ENCODE assay signal across 18 cellular contexts in genomic region chr4:6898763-6899162, GRCh38. TPM values are rescaled to one million over a fixed set of nuclear protein-coding genes. Genes with fewer than 3 reads are reported as not detected.
DNase-seq lines count a peak whose midpoint lies in the region; ATAC-seq and TF ChIP-seq lines count a peak whose summit lies in the region.
"Had no signal": no experiment of that assay in that cellular context is flagged by ENCODE, and none has a peak within 500 bp of the region (broad histone marks: within the 10 kb centered on the region; RNA-seq: fewer than 3 reads in every experiment).

No MANE protein-coding gene starts in this region.

- H3K9me3 ChIP-seq in sigmoid colon, result no peaks in the 10 kb centered on the region
- H3K9me3 ChIP-seq: A549, adrenal gland, heart left ventricle, MG63 had no signal

- H3K36me3 Mint-ChIP-seq in activated naive CD8-positive, alpha-beta T cell, result no peaks in the 10 kb centered on the region
- H3K36me3 Mint-ChIP-seq: type B pancreatic cell had no signal

- peak; percentile 39 for DNase-seq in activated CD8-positive, alpha-beta memory T cell treated with anti-CD3 and anti-CD28 coated beads, Interleukin-2, amount 50 U/mL, for 48 hours
- no peak for DNase-seq in activated CD8-positive, alpha-beta memory T cell treated with anti-CD3 and anti-CD28 coated beads for 24 hours
- DNase-seq in sigmoid colon (peak; percentile 4), NCI-H2107 (lab: John Stamatoyannopoulos, UW) (no peak), DMS53 treated with DMSO at 0.1 percent for 48 hours (lab: John Stamatoyannopoulos, UW; ENCODE audit: unreplicated experiment) (no peak)
- no peak for DNase-seq in stimulated activated naive CD4-positive, alpha-beta T cell (lab: John Stamatoyannopoulos, UW)
- DNase-seq: heart left ventricle, islet precursor cell, mammary epithelial cell, MG63, NCI-H187 had no signal

- peak; percentile 50 for ATAC-seq in HG02852 (IDR thresholded peaks at IDR 0.05; ENCODE audit: unreplicated experiment)
- ATAC-seq: A549, heart left ventricle had no signal

- no peak overlapping the region for H3K27ac ChIP-seq in sigmoid colon
- H3K27ac ChIP-seq: adrenal gland, RWPE1 had no signal

- no peak overlapping the region for H3K4me3 ChIP-seq in sigmoid colon
- H3K4me3 ChIP-seq: A549, adrenal gland, heart left ventricle, MG63 had no signal

- no peaks in the 10 kb centered on the region for H3K27me3 Mint-ChIP-seq in activated naive CD8-positive, alpha-beta T cell
- H3K27me3 Mint-ChIP-seq: type B pancreatic cell had no signal

- intact Hi-C loops in sigmoid colon (cut with DNase I), result no loop called here

- WGBS in sigmoid colon, 2 donors, result 63 to 71% methylated on average over 3 of the region's 3 CpGs

- no peak for TF ChIP-seq CTCF in sigmoid colon (IDR thresholded peaks at IDR 0.05)

- no peak for TF ChIP-seq POLR2A in sigmoid colon (IDR thresholded peaks at IDR 0.05)

- peak overlapping the region; percentile 22 for H3K4me3 Mint-ChIP-seq in activated naive CD8-positive, alpha-beta T cell
- H3K4me3 Mint-ChIP-seq: nephron, type B pancreatic cell had no signal

- no peaks in the 10 kb centered on the region for H3K9me3 Mint-ChIP-seq in activated naive CD8-positive, alpha-beta T cell (ENCODE audit: low read depth)
- H3K9me3 Mint-ChIP-seq: nephron, type B pancreatic cell had no signal

- peaks cover 30% of the 10 kb centered on the region for H3K4me1 Mint-ChIP-seq in activated naive CD8-positive, alpha-beta T cell (ENCODE audit: low read depth)

- H3K27me3 ChIP-seq in sigmoid colon, result no peaks in the 10 kb centered on the region
- H3K27me3 ChIP-seq: adrenal gland, heart left ventricle, MG63 had no signal

- H3K36me3 ChIP-seq in sigmoid colon, result no peaks in the 10 kb centered on the region
- H3K36me3 ChIP-seq: adrenal gland, heart left ventricle, MG63 had no signal

- TF ChIP-seq EP300 in sigmoid colon (IDR thresholded peaks at IDR 0.05), result no peak

- H3K27ac Mint-ChIP-seq in activated naive CD8-positive, alpha-beta T cell, result peak overlapping the region; percentile 82
- H3K27ac Mint-ChIP-seq: nephron, type B pancreatic cell had no signal

- H3K4me1 ChIP-seq in sigmoid colon, result no peaks in the 10 kb centered on the region
- H3K4me1 ChIP-seq: adrenal gland had no signal

RNA-seq across cellular contexts. Expression of gene TBC1D14, which starts 10.9 kb away (rescaled TPM):
- 10 to 100 TPM; 26.3 to 46.4 (median 32.6) TPM for total RNA-seq in sigmoid colon
- 10 to 100 TPM; 19.2 to 38.5 (median 22.2) TPM for polyA plus RNA-seq in sigmoid colon

Comparison
In these comparisons a context has a peak if more than half of its experiments do, and no peak if none do; other contexts are left out.
1. DNase-seq: peak in activated CD8-positive, alpha-beta memory T cell treated with anti-CD3 and anti-CD28 coated beads, Interleukin-2, amount 50 U/mL, for 48 hours (single experiment) and sigmoid colon (single experiment); none in activated CD8-positive, alpha-beta memory T cell treated with anti-CD3 and anti-CD28 coated beads for 24 hours (single experiment), stimulated activated naive CD4-positive, alpha-beta T cell (0 of 6), NCI-H2107 (single experiment) and DMS53 treated with DMSO at 0.1 percent for 48 hours (single experiment).